ENCODE assay signal across 8 cellular contexts in the genomic region with DNA sequence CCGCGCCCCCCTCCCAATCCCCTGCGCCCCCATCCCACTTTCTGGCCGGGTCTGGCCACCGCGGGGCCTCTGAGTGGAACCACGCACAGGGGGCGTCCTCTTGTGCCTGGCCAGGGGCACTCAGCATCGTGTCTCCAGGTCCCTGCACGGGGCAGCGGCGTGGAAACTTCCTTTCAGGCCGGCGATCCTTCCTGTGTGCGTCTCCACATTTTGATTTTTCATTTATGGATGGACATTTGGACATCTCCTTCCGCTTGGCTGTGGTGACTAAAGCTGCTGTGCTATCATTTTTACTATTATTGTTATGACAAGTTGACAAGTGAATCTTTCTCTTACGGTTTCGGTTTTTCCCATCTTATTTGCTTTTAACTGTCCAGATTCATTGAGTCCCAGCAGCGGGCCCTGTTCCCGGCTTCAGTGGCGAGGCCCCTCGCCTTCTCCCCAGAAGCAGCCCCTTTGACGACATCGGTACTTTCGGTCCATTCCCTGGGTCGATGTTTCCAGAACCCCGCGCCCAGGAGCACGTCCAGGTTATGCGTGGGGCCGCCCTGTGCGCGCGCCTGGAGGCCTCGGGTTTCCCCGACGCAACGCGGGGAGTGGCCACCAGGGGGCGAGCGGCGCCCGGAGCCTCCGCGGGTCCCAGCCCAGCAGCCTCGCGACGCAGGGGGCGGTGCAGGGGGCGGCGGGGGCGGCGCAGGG. TPM values are rescaled to one million over a fixed set of nuclear protein-coding genes. Genes with fewer than 3 reads are reported as not detected.
DNase-seq lines count a peak whose midpoint lies in the region; ATAC-seq and TF ChIP-seq lines count a peak whose summit lies in the region.

No MANE protein-coding gene starts in this region.

- no peaks in the 10 kb centered on the region for H3K27me3 ChIP-seq in BE2C
- no peaks in the 10 kb centered on the region for H3K27me3 ChIP-seq in transverse colon

- TF ChIP-seq CTCF in BE2C (IDR thresholded peaks at IDR 0.05; ENCODE audit: low read depth, low read length) (peak; percentile 64), LNCAP (IDR thresholded peaks at IDR 0.05) (peak; percentile 71), transverse colon (IDR thresholded peaks at IDR 0.05) (peak; percentile 76 to 89 (median 85))

- intact Hi-C loops in cardiac septum (cut with DNase I): loop anchor here (5.0 kb wide), 2 partner anchors 38 to 368 kb away; no protein-coding TSS in a partner anchor
- intact Hi-C loops in transverse colon (cut with DNase I; ENCODE audit: low total_unique reads): loop anchor here (10.0 kb wide), 1 partner anchor 270 kb away; no protein-coding TSS in a partner anchor

- H3K4me1 ChIP-seq in BE2C: peaks cover 8% of the 10 kb centered on the region
- peaks cover 0 to 18% (median 11%) of the 10 kb centered on the region in 4 donors for H3K4me1 ChIP-seq in transverse colon

- 0 to 1% methylated on average over 11 to 30 of the region's 53 CpGs for WGBS in transverse colon (ENCODE audit: low coverage in 1 of 2), 2 donors

- H3K4me3 ChIP-seq in BE2C (ENCODE audit: low read depth, low read length): peak overlapping the region; percentile 67
- H3K4me3 ChIP-seq in transverse colon: peak overlapping the region; percentile 16 to 78 (median 47)

- peak overlapping the region; percentile 71 to 79 (median 76) for H3K27ac ChIP-seq in transverse colon

- DNase-seq in BE2C (peak; percentile 88), SW480 (ENCODE audit: low spot score) (peak; percentile 77), cardiac septum (ENCODE audit: low spot score) (peak; percentile 96), pons (ENCODE audit: low spot score) (peak; percentile 45), transverse colon (peak; percentile 88)
- peak; percentile 73 for DNase-seq in activated naive CD8-positive, alpha-beta T cell treated with anti-CD3 and anti-CD28 coated beads, Interleukin-2, amount 50 U/mL, for 16 hours (ENCODE audit: low read depth, low spot score)

- no peak for TF ChIP-seq POLR2A in transverse colon (IDR thresholded peaks at IDR 0.05)

- peak; percentile 50 for ATAC-seq in GM19463 (IDR thresholded peaks at IDR 0.05; ENCODE audit: unreplicated experiment)

- TF ChIP-seq EP300 in transverse colon (IDR thresholded peaks at IDR 0.05; ENCODE audit: low read depth): no peak

- H3K9me3 ChIP-seq in BE2C (no peaks in the 10 kb centered on the region), transverse colon (no peaks in the 10 kb centered on the region)

- in situ Hi-C loops in transverse colon (cut with MboI; ENCODE audit: low pct_ligation_motif_present in 1 of 4, low pct_unique_long_range_greater_than_20kb in 1 of 4, low sequenced_read_pairs in 3 of 4): loop anchor here in 2 of 4 donors (5.0 to 25.0 kb wide), 2 partner anchors 43 to 258 kb away; no protein-coding TSS in a partner anchor

- no peaks in the 10 kb centered on the region for H3K36me3 ChIP-seq in BE2C
- no peaks in the 10 kb centered on the region for H3K36me3 ChIP-seq in transverse colon

RNA-seq across cellular contexts. Expression of a gene that starts 12.4 kb away (rescaled TPM):
- 63.1 TPM for polyA plus RNA-seq in BE2C (2012; ENCODE audit: insufficient read depth, insufficient read length, low read depth)
- total RNA-seq in cardiac septum: 2.7 TPM
- 10 to 100 TPM in 3 of 4 donors, 1 to 10 TPM in 1; 8.3 to 24.1 (median 17.3) TPM for total RNA-seq in transverse colon

Comparison
In these comparisons a context has a peak if more than half of its experiments do, and no peak if none do; other contexts are left out.
1. Peak in every context shown above with its lines: DNase-seq, ATAC-seq, H3K4me3 ChIP-seq and H3K27ac ChIP-seq.
2. DNase-seq: peak in every context shown above with its lines; median percentile 96 in cardiac septum; 88 in BE2C; 88 in transverse colon; 77 in SW480; 73 in activated naive CD8-positive, alpha-beta T cell treated with anti-CD3 and anti-CD28 coated beads, Interleukin-2, amount 50 U/mL, for 16 hours; 45 in pons.